Comparison of ENCODE assay signal across 16 cellular contexts in genomic region chr7:131346885-131347592, GRCh38. TPM values are rescaled to one million over a fixed set of nuclear protein-coding genes. Genes with fewer than 3 reads are reported as not detected.
DNase-seq lines count a peak whose midpoint lies in the region; ATAC-seq and TF ChIP-seq lines count a peak whose summit lies in the region.
"Had no signal": no experiment of that assay in that cellular context is flagged by ENCODE, and none has a peak within 500 bp of the region (broad histone marks: within the 10 kb centered on the region; RNA-seq: fewer than 3 reads in every experiment).

No MANE protein-coding gene starts in this region.

- no peak for TF ChIP-seq POLR2A in prostate gland (IDR thresholded peaks at IDR 0.05)

- intact Hi-C loops in prostate gland (cut with DNase I), result no loop called here

- ATAC-seq in stimulated activated naive B cell treated with anti-CD40 and anti-IgM and Interleukin-4, amounts not matched to agents 10 μg/mL and 1 μg/mL and 100 μg/mL, for 72 hours (replicated peaks), result no peak
- ATAC-seq: heart right ventricle had no signal

- no CpG with 5 or more reads among the region's 3 CpGs for WGBS in iPS DF 6.9 (ENCODE audit: insufficient coverage, insufficient read length)
- WGBS in prostate gland, result 31% methylated on average over 3 of the region's 3 CpGs

- DNase-seq in NCI-H82 (lab: John Stamatoyannopoulos, UW) (peak; percentile 11), NCI-H82 treated with DMSO at 0.1 percent for 48 hours (lab: John Stamatoyannopoulos, UW; ENCODE audit: unreplicated experiment) (no peak), NT2/D1 (ENCODE audit: low read depth, low spot score) (peak; percentile 42), iPS DF 6.9 (ENCODE audit: low read depth, low spot score) (peak; percentile 60), prostate gland (ENCODE audit: low spot score) (peak; percentile 70), H4 (ENCODE audit: low spot score) (no peak), chondrocyte (ENCODE audit: low spot score) (no peak)
- DNase-seq in stimulated activated naive B cell treated with anti-CD40 and anti-IgM and Interleukin-4, amounts not matched to agents 10 μg/mL and 1 μg/mL and 100 μg/mL, for 72 hours, result no peak
- DNase-seq: activated CD4-positive, CD25-positive, alpha-beta regulatory T cell; activated T-cell treated with anti-CD3 and anti-CD28 coated beads, Interleukin-2, amount 50 U/mL, for 1 hour; HCEC 1CT; heart right ventricle; NCI-H2107; sigmoid colon had no signal

- no peaks in the 10 kb centered on the region for H3K36me3 ChIP-seq in NT2/D1 (ENCODE audit: insufficient read depth, insufficient read length, low read length)
- H3K36me3 ChIP-seq in iPS DF 6.9 (ENCODE audit: control insufficient read depth, insufficient read depth, low read length), result no peaks in the 10 kb centered on the region
- H3K36me3 ChIP-seq in prostate gland, result no peaks in the 10 kb centered on the region
- H3K36me3 ChIP-seq: ascending aorta, sigmoid colon had no signal

- H3K4me3 ChIP-seq in NT2/D1 (ENCODE audit: insufficient read length, low read depth) (no peak overlapping the region), iPS DF 6.9 (ENCODE audit: low read length) (no peak overlapping the region), prostate gland (no peak overlapping the region)
- H3K4me3 ChIP-seq: ascending aorta, heart right ventricle, sigmoid colon, tibial nerve had no signal

- H3K27me3 ChIP-seq in NT2/D1 (ENCODE audit: insufficient read depth, insufficient read length) (no peaks in the 10 kb centered on the region), iPS DF 6.9 (ENCODE audit: control insufficient read depth, insufficient read depth, low read length) (no peaks in the 10 kb centered on the region), prostate gland (replicated peaks; ENCODE audit: insufficient read depth) (no peaks in the 10 kb centered on the region)
- H3K27me3 ChIP-seq: ascending aorta, heart right ventricle, sigmoid colon, tibial nerve had no signal

- no peak overlapping the region for H3K4me3 Mint-ChIP-seq in stimulated activated naive B cell treated with anti-CD40 and anti-IgM and Interleukin-4, amounts not matched to agents 10 μg/mL and 1 μg/mL and 100 μg/mL, for 72 hours
- H3K4me3 Mint-ChIP-seq in chondrocyte (ENCODE audit: unreplicated experiment), result no peak overlapping the region

- peaks cover 10 to 24% of the 10 kb centered on the region in 2 donors for H3K4me1 Mint-ChIP-seq in stimulated activated naive B cell treated with anti-CD40 and anti-IgM and Interleukin-4, amounts not matched to agents 10 μg/mL and 1 μg/mL and 100 μg/mL, for 72 hours
- peaks cover 14% of the 10 kb centered on the region for H3K4me1 Mint-ChIP-seq in chondrocyte (ENCODE audit: low read depth)

- H3K27me3 Mint-ChIP-seq in stimulated activated naive B cell treated with anti-CD40 and anti-IgM and Interleukin-4, amounts not matched to agents 10 μg/mL and 1 μg/mL and 100 μg/mL, for 72 hours, result no peaks in the 10 kb centered on the region
- H3K27me3 Mint-ChIP-seq in chondrocyte (ENCODE audit: low read depth), result no peaks in the 10 kb centered on the region

- no peak overlapping the region for H3K27ac ChIP-seq in iPS DF 6.9 (ENCODE audit: low read length)
- peak overlapping the region in 1 of 2 donors; percentile 12 for H3K27ac ChIP-seq in prostate gland
- H3K27ac ChIP-seq: ascending aorta, heart right ventricle, sigmoid colon, tibial nerve had no signal

- H3K4me1 ChIP-seq in NT2/D1 (ENCODE audit: insufficient read depth, insufficient read length) (no peaks in the 10 kb centered on the region), iPS DF 6.9 (ENCODE audit: control insufficient read depth, insufficient read depth, low read length) (peaks cover 3% of the 10 kb centered on the region; the same call in 1 of the 2 replicates), prostate gland (replicated peaks) (peaks cover 11% of the 10 kb centered on the region)

- H3K9ac ChIP-seq in NT2/D1 (ENCODE audit: insufficient read length, low read depth), result no peak overlapping the region

- TF ChIP-seq CTCF in prostate gland (IDR thresholded peaks at IDR 0.05), result no peak
- TF ChIP-seq CTCF in chondrocyte (IDR thresholded peaks at IDR 0.05), result no peak

- no peak overlapping the region for H3K27ac Mint-ChIP-seq in stimulated activated naive B cell treated with anti-CD40 and anti-IgM and Interleukin-4, amounts not matched to agents 10 μg/mL and 1 μg/mL and 100 μg/mL, for 72 hours
- H3K27ac Mint-ChIP-seq in chondrocyte (ENCODE audit: unreplicated experiment), result no peak overlapping the region

- peaks cover 6 to 20% of the 10 kb centered on the region in 2 donors for H3K36me3 Mint-ChIP-seq in stimulated activated naive B cell treated with anti-CD40 and anti-IgM and Interleukin-4, amounts not matched to agents 10 μg/mL and 1 μg/mL and 100 μg/mL, for 72 hours
- H3K36me3 Mint-ChIP-seq in chondrocyte (ENCODE audit: low read depth), result no peaks in the 10 kb centered on the region

- no peaks in the 10 kb centered on the region for H3K9me3 Mint-ChIP-seq in stimulated activated naive B cell treated with anti-CD40 and anti-IgM and Interleukin-4, amounts not matched to agents 10 μg/mL and 1 μg/mL and 100 μg/mL, for 72 hours
- peaks cover 4% of the 10 kb centered on the region for H3K9me3 Mint-ChIP-seq in chondrocyte (ENCODE audit: low read depth)

- H3K9me3 ChIP-seq in NT2/D1 (ENCODE audit: insufficient read depth, low read length) (no peaks in the 10 kb centered on the region), iPS DF 6.9 (ENCODE audit: control insufficient read depth, insufficient read depth, low read length) (no peaks in the 10 kb centered on the region), prostate gland (no peaks in the 10 kb centered on the region)
- H3K9me3 ChIP-seq: ascending aorta, sigmoid colon, tibial nerve had no signal

RNA-seq across cellular contexts. Expression of gene MKLN1, which starts 19.4 kb away (rescaled TPM):
- total RNA-seq in prostate gland, result 10 to 100 TPM; 53.1 to 58.1 TPM
- total RNA-seq in H4 (2014; rRNA removed; shearing (Covaris generic)), result 17.0 and 25.1 TPM in 2 replicates
- total RNA-seq in chondrocyte, result 33.4 to 43.8 TPM (median 33.8 TPM) in 3 replicates

Comparison
In these comparisons a context has a peak if more than half of its experiments do, and no peak if none do; other contexts are left out.
1. DNase-seq: peak in NCI-H82 (single experiment), NT2/D1 (single experiment), iPS DF 6.9 (single experiment) and prostate gland (single experiment); none in NCI-H82 treated with DMSO at 0.1 percent for 48 hours (single experiment), H4 (single experiment), stimulated activated naive B cell treated with anti-CD40 and anti-IgM and Interleukin-4, amounts not matched to agents 10 μg/mL and 1 μg/mL and 100 μg/mL, for 72 hours (single experiment) and chondrocyte (single experiment).